ENCODE assay signal across 1 cellular context in genomic region chr7:106562711-106563366, GRCh38.
TF ChIP-seq lines count a peak whose summit lies in the region.

No MANE protein-coding gene starts in this region.

TF ChIP-seq in K562, 482 proteins besides CTCF, POLR2A, EP300 and RAD21 (continued from another document and continues in another):
- TF ChIP-seq ZMIZ1 (IDR thresholded peaks at IDR 0.05; ENCODE audit: low read depth in 2 of 2, low read length in 2 of 2) (0 out of 4 replicates have a peak, but pooled peaks of 1 of the 2 experiments have one; percentile 26), ZNF224 (CRISPR knock-in tag; IDR thresholded peaks at IDR 0.05) (no peak), RHOXF2B (CRISPR knock-in tag; conservative IDR thresholded peaks at IDR 0.05) (no peak), SLC30A9 (CRISPR knock-in tag; IDR thresholded peaks at IDR 0.05) (no peak), MCM7 (IDR thresholded peaks at IDR 0.05) (no peak; a peak in 1 of 4 replicates), HBP1 (CRISPR knock-in tag; IDR thresholded peaks at IDR 0.05) (no peak), POLR3A (IDR thresholded peaks at IDR 0.05; ENCODE audit: borderline replicate concordance, extremely low read depth, insufficient read depth, insufficient read length) (no peak), MTA1 (IDR thresholded peaks at IDR 0.05; ENCODE audit: borderline replicate concordance) (peak; percentile 94), ADNP (tag; IDR thresholded peaks at IDR 0.05) (peak; percentile 58; the same call in 1 of the 2 replicates), PTBP1 (IDR thresholded peaks at IDR 0.05; ENCODE audit: low read depth, low read length) (no peak), CBFA2T3 (IDR thresholded peaks at IDR 0.05) (peak; percentile 80), GABPA (tag; conservative IDR thresholded peaks at IDR 0.05; ENCODE audit: low read depth) (no peak; the same call in 1 of the 2 replicates), ELK3 (CRISPR knock-in tag; IDR thresholded peaks at IDR 0.05) (no peak), AFF1 (IDR thresholded peaks at IDR 0.05; ENCODE audit: low read depth in 1 of 2, partially characterized antibody in 2 of 2) (peak in 1 of 2 experiments; percentile 80), ZNF408 (CRISPR knock-in tag; IDR thresholded peaks at IDR 0.05; ENCODE audit: low read depth) (no peak), L3MBTL2 (IDR thresholded peaks at IDR 0.05) (peak; percentile 62), HOXB6 (CRISPR knock-in tag; IDR thresholded peaks at IDR 0.05; ENCODE audit: borderline replicate concordance) (no peak), ZNF696 (CRISPR knock-in tag; conservative IDR thresholded peaks at IDR 0.05) (no peak), HNRNPL (IDR thresholded peaks at IDR 0.05; ENCODE audit: low read depth, low read length) (no peak), BMI1 (IDR thresholded peaks at IDR 0.05; ENCODE audit: low read length) (no peak), TCF7 (IDR thresholded peaks at IDR 0.05; ENCODE audit: borderline replicate concordance) (no peak), ZKSCAN3 (CRISPR knock-in tag; IDR thresholded peaks at IDR 0.05) (no peak), ZNF586 (CRISPR knock-in tag; conservative IDR thresholded peaks at IDR 0.05) (no peak), ZEB2 (IDR thresholded peaks at IDR 0.05) (peak; percentile 36; the same call in 1 of the 2 replicates), BRCA1 (IDR thresholded peaks at IDR 0.05) (no peak), BRCA1 (CRISPR knock-in tag; IDR thresholded peaks at IDR 0.05) (no peak), ZNF197 (CRISPR knock-in tag; IDR thresholded peaks at IDR 0.05; ENCODE audit: low read depth) (peak; percentile 66; the same call in 1 of the 2 replicates), ETV6 (IDR thresholded peaks at IDR 0.05; ENCODE audit: borderline replicate concordance in 1 of 2, low read depth in 2 of 2, low read length in 1 of 2) (peak; percentile 54 to 83; a peak in 3 of 4 replicates), ETV6 (CRISPR knock-in tag; IDR thresholded peaks at IDR 0.05; ENCODE audit: borderline replicate concordance) (no peak), HDAC3 (IDR thresholded peaks at IDR 0.05; ENCODE audit: borderline replicate concordance, partially characterized antibody) (peak; percentile 31), NFYB (IDR thresholded peaks at IDR 0.05; ENCODE audit: extremely low read depth, insufficient read length) (no peak), E2F4 (CRISPR knock-in tag; IDR thresholded peaks at IDR 0.05; ENCODE audit: low read depth) (no peak), GATAD2A (IDR thresholded peaks at IDR 0.05) (peak; percentile 58; the same call in 1 of the 2 replicates), COPS2 (conservative IDR thresholded peaks at IDR 0.05) (no peak), ATF7 (IDR thresholded peaks at IDR 0.05) (peak; percentile 60; the same call in 1 of the 2 replicates), BRD9 (IDR thresholded peaks at IDR 0.05; ENCODE audit: low read depth, partially characterized antibody) (peak; percentile 23), ETV1 (tag; conservative IDR thresholded peaks at IDR 0.05; ENCODE audit: low read depth) (0 out of 2 replicates have a peak, but pooled peaks have one; percentile 46), MEF2A (IDR thresholded peaks at IDR 0.05; ENCODE audit: control insufficient read depth, low read depth, low read length) (no peak), MBD1 (CRISPR knock-in tag; IDR thresholded peaks at IDR 0.05) (no peak), RCOR1 (IDR thresholded peaks at IDR 0.05; ENCODE audit: borderline replicate concordance in 1 of 2, low read depth in 2 of 2, low read length in 2 of 2) (peak in 1 of 2 experiments; percentile 88; a peak in 2 of 4 replicates), DIDO1 (tag; IDR thresholded peaks at IDR 0.05; ENCODE audit: low read depth) (no peak), ZNF217 (CRISPR knock-in tag; IDR thresholded peaks at IDR 0.05) (no peak), TFAP4 (CRISPR knock-in tag; IDR thresholded peaks at IDR 0.05; ENCODE audit: borderline replicate concordance) (no peak; the same call in 1 of the 2 replicates), HNRNPUL1 (IDR thresholded peaks at IDR 0.05; ENCODE audit: low read length) (no peak), RBFOX2 (IDR thresholded peaks at IDR 0.05; ENCODE audit: low read depth, low read length) (no peak), ZNF655 (CRISPR knock-in tag; IDR thresholded peaks at IDR 0.05) (no peak)
